In the genomic region with DNA sequence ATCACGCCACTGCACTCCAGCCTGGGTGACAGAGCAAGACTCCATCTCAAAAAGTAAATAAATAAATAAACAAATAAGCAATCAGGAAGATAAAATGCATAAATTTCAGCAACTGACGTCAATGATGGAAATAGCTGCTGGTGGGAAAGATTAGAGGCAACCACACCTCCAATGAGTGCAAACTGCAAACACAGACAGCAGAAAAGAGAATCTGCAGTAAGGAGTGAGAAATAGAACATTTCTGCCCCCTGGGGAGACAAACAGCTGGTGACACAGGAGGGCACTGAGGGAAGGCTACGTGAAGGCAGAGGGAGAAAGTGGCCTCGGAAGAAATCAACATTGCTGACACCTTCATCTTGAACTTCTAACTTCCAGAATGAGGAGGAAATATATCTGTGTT, we compare ENCODE assay signal across 1 cellular context.
TF ChIP-seq lines count a peak whose summit lies in the region.

No MANE protein-coding gene starts in this region.

TF ChIP-seq in WTC11, 78 proteins besides CTCF, POLR2A, EP300 and RAD21 (continued from another document):
- TF ChIP-seq ZNF425 (CRISPR knock-in tag; conservative IDR thresholded peaks at IDR 0.05) (no peak), ZNF512 (CRISPR knock-in tag; IDR thresholded peaks at IDR 0.05; ENCODE audit: borderline replicate concordance) (no peak), JUN (CRISPR knock-in tag; IDR thresholded peaks at IDR 0.05) (no peak), RORB (CRISPR knock-in tag; IDR thresholded peaks at IDR 0.05) (no peak)
- TF ChIP-seq, protein P1, sequence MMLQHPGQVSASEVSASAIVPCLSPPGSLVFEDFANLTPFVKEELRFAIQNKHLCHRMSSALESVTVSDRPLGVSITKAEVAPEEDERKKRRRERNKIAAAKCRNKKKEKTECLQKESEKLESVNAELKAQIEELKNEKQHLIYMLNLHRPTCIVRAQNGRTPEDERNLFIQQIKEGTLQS (CRISPR knock-in tag; conservative IDR thresholded peaks at IDR 0.05), result no peak
